ENCODE assay signal across 22 cellular contexts in genomic region chr11:8243458-8243857, GRCh38. TPM values are rescaled to one million over a fixed set of nuclear protein-coding genes. Genes with fewer than 3 reads are reported as not detected.
"Had no signal": no experiment of that assay in that cellular context is flagged by ENCODE, and none has a peak within 500 bp of the region (broad histone marks: within the 10 kb centered on the region; RNA-seq: fewer than 3 reads in every experiment).

No MANE protein-coding gene starts in this region.

- H3K27ac ChIP-seq: brain microvascular endothelial cell, hepatocyte, left lung, pancreas, psoas muscle, transverse colon, uterus had no signal

- H3K4me1 ChIP-seq: left lung, pancreas, psoas muscle, transverse colon, uterus had no signal

- H3K4me2 ChIP-seq: hepatocyte had no signal

- H3K27me3 ChIP-seq: brain microvascular endothelial cell, pancreas, transverse colon, uterus had no signal

- H3K4me3 ChIP-seq: hepatocyte, left lung, pancreas, psoas muscle, transverse colon, uterus had no signal

- DNase-seq: activated CD4-positive, alpha-beta T cell treated with anti-CD3 and anti-CD28 coated beads, Interleukin-2, amount 10 ng/mL, durations not matched to agents 24 days and 14 days; activated CD8-positive, alpha-beta T cell treated with anti-CD3 and anti-CD28 coated beads for 36 hours; activated gamma-delta T cell treated with Interleukin-2 at 50 U/mL for 16 hours; activated T-cell treated with anti-CD3 and anti-CD28 coated beads, Interleukin-2, amount 50 U/mL, for 1 hour; aorta; brain microvascular endothelial cell; caudate nucleus; effector memory CD4-positive, alpha-beta T cell; foreskin melanocyte; immature natural killer cell; left lung; pancreas; psoas muscle; right cardiac atrium; stimulated activated CD4-positive, alpha-beta T cell treated with anti-CD3 and anti-CD28 coated beads, Interleukin-4, amount 100 ng/mL, for 4 hours; T-helper 17 cell; transverse colon; uterus had no signal

- H2AFZ ChIP-seq: hepatocyte had no signal

- H3K9me3 ChIP-seq: left lung, pancreas, psoas muscle, transverse colon, uterus had no signal

- H3K36me3 ChIP-seq: brain microvascular endothelial cell, left lung, pancreas, transverse colon, uterus had no signal

- ATAC-seq: activated CD8-positive, alpha-beta T cell treated with anti-CD3 and anti-CD28 coated beads for 36 hours; esophagus mucosa; left lung; naive thymus-derived CD8-positive, alpha-beta T cell; pancreas; psoas muscle; right cardiac atrium; T-helper 17 cell had no signal

RNA-seq across cellular contexts. Expression of gene LMO1, which starts 20.2 kb away (rescaled TPM):
- polyA plus RNA-seq: aorta; endothelial cell of umbilical vein; immature natural killer cell; naive thymus-derived CD8-positive, alpha-beta T cell had no signal
